In the genomic region with DNA sequence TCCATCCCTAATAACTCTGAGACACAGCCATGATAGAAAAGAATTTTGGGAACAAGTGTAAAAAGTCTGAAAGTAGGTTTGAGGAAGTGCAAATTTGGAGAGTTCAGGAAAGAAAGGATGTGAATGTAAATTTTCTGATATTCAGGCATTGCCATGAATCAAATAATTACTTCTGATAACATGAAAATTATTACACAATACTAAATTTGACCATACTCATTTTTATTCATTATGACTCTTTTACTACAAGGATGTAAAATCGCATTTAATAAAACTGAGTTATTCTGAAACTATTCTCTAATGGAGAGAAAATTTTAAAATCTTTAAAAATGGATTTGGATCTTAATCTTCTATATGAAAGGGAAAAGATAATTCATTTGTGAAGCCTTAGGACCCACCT, we compare ENCODE assay signal across 28 cellular contexts. TPM values are rescaled to one million over a fixed set of nuclear protein-coding genes. Genes with fewer than 3 reads are reported as not detected.
"Had no signal": no experiment of that assay in that cellular context is flagged by ENCODE, and none has a peak within 500 bp of the region (broad histone marks: within the 10 kb centered on the region; RNA-seq: fewer than 3 reads in every experiment).

No MANE protein-coding gene starts in this region.

- FAIRE-seq: urothelium cell line had no signal

- H3K27me3 ChIP-seq: stomach, suprapubic skin, testis, thyroid gland, tibial artery, tibial nerve, transverse colon, upper lobe of left lung, upper lobe of right lung, uterus, vagina had no signal

- H3K4me1 ChIP-seq: suprapubic skin, testis, thyroid gland, tibial artery, tibial nerve, transverse colon, upper lobe of left lung, upper lobe of right lung, uterus, vagina had no signal

- H3K9me3 ChIP-seq: suprapubic skin, testis, thoracic aorta, thyroid gland, tibial artery, transverse colon, upper lobe of left lung, upper lobe of right lung, uterus, vagina had no signal

- H3K27ac ChIP-seq: stomach, suprapubic skin, testis, thoracic aorta, thyroid gland, tibial artery, tibial nerve, transverse colon, upper lobe of left lung, upper lobe of right lung, uterus, vagina had no signal

- ATAC-seq: stimulated activated effector memory CD8-positive, alpha-beta T cell treated with anti-CD3 and anti-CD28 coated beads, Interleukin-12 subunit alpha, Interleukin-12 subunit beta, amount 100 ng/mL, for 72 hours; stimulated activated memory B cell treated with anti-CD40 and anti-IgM and Interleukin-4, amounts not matched to agents 10 μg/mL and 1 μg/mL and 100 μg/mL, for 72 hours; stimulated activated naive B cell treated with anti-CD40 and anti-IgM and Interleukin-4, amounts not matched to agents 10 μg/mL and 1 μg/mL and 100 μg/mL, for 72 hours; stimulated activated naive CD8-positive, alpha-beta T cell treated with anti-CD3 and anti-CD28 coated beads, Interleukin-15, amount 100 ng/mL, for 72 hours; stimulated activated naive CD8-positive, alpha-beta T cell treated with anti-CD3 and anti-CD28 coated beads, Interleukin-15, Interleukin-2, amounts not matched to agents 100 U/mL and 50 U/mL, for 24 hours; upper lobe of right lung had no signal

- DNase-seq: stimulated activated CD4-positive, alpha-beta T cell treated with anti-CD3 and anti-CD28 coated beads, Interleukin-2, amount 100 ng/mL, for 48 hours; stimulated activated CD4-positive, alpha-beta T cell treated with anti-CD3 and anti-CD28 coated beads, Interleukin-4, amount 100 ng/mL, for 1 hour; stimulated activated CD4-positive, alpha-beta T cell treated with anti-CD3 and anti-CD28 coated beads, Interleukin-4, amount 100 ng/mL, for 24 hours; stimulated activated CD4-positive, alpha-beta T cell treated with anti-CD3 and anti-CD28 coated beads, Interleukin-4, amount 100 ng/mL, for 4 hours; stimulated activated CD8-positive, alpha-beta memory T cell treated with anti-CD3 and anti-CD28 coated beads, Interleukin-4, amount 100 ng/mL, for 48 hours; stimulated activated naive B cell treated with anti-CD40 and anti-IgM and Interleukin-4, amounts not matched to agents 10 μg/mL and 1 μg/mL and 100 μg/mL, for 72 hours; stimulated activated naive CD4-positive, alpha-beta T cell; stimulated activated naive CD4-positive, alpha-beta T cell treated with Interleukin-2 at 50 U/mL for 16 hours; stimulated activated naive CD8-positive, alpha-beta T cell treated with anti-CD3 and anti-CD28 coated beads, Interleukin-15, amount 100 ng/mL, for 72 hours; stimulated activated naive CD8-positive, alpha-beta T cell treated with anti-CD3 and anti-CD28 coated beads, Interleukin-15, Interleukin-2, amounts not matched to agents 100 U/mL and 50 U/mL, for 24 hours; stomach; substantia nigra; testis; thyroid gland; tibial artery; transverse colon; trophoblast cell; upper lobe of left lung; upper lobe of right lung; uterus had no signal

- H3K36me3 ChIP-seq: stomach, suprapubic skin, thoracic aorta, thyroid gland, tibial artery, tibial nerve, transverse colon, upper lobe of left lung, upper lobe of right lung, uterus, vagina had no signal

- H3K4me3 ChIP-seq: stomach, suprapubic skin, testis, thoracic aorta, thyroid gland, tibial artery, tibial nerve, transverse colon, upper lobe of left lung, upper lobe of right lung, uterus, vagina had no signal

RNA-seq across cellular contexts. Expression of gene NPY2R, which starts 33.8 kb away (rescaled TPM):
- total RNA-seq: thyroid gland, upper lobe of left lung, upper lobe of right lung, ureter had no signal
